8 cellular contexts compared by ENCODE assay signal in genomic region chr1:155128755-155129473, GRCh38. TPM values are rescaled to one million over a fixed set of nuclear protein-coding genes. Genes with fewer than 3 reads are reported as not detected.
A peak's percentile ranks its signal among the peaks of the same experiment; 100 is the strongest.
DNase-seq lines count a peak whose midpoint lies in the region; ATAC-seq lines count a peak whose summit lies in the region.

No MANE protein-coding gene starts in this region.

- DNase-seq in C1 segment of cervical spinal cord (lab: John Stamatoyannopoulos, UW) (peak in 11 of 14 donors; percentile 23 to 63 (median 35)), MG63 (no peak), foreskin melanocyte (no peak)

- H3K4me3 ChIP-seq in MG63 (peak overlapping the region; percentile 52; the same call in 1 of the 2 replicates), ectodermal cell (ENCODE audit: insufficient read depth, low read depth, low read length) (peak overlapping the region; percentile 0), mucosa of rectum (ENCODE audit: low read length in 2 of 2) (peak overlapping the region; percentile 84 to 99)

- H3K27me3 ChIP-seq in MG63 (peaks cover 7% of the 10 kb centered on the region; the same call in 1 of the 2 replicates), ectodermal cell (ENCODE audit: control insufficient read depth, insufficient read depth, low read length, poor library complexity, severe bottlenecking) (peaks cover 69% of the 10 kb centered on the region), mucosa of rectum (ENCODE audit: control insufficient read depth in 2 of 2, insufficient read depth in 2 of 2, low read length in 2 of 2) (peaks cover 3 to 6% of the 10 kb centered on the region in 2 donors)

- 28 to 42% methylated on average over 14 of the region's 14 CpGs for WGBS in ectodermal cell, 2 experiments

- peak overlapping the region; percentile 97 to 99 for H3K9ac ChIP-seq in mucosa of rectum (ENCODE audit: low read depth in 1 of 2, low read length in 2 of 2)

- H3K36me3 ChIP-seq in MG63: no peaks in the 10 kb centered on the region
- no peaks in the 10 kb centered on the region for H3K36me3 ChIP-seq in ectodermal cell (ENCODE audit: control insufficient read depth, insufficient read depth, low read length)
- peaks cover 18 to 21% of the 10 kb centered on the region in 2 donors for H3K36me3 ChIP-seq in mucosa of rectum (ENCODE audit: control insufficient read depth in 2 of 2, insufficient read depth in 2 of 2, low read length in 2 of 2)

- H3K4me1 ChIP-seq in ectodermal cell (ENCODE audit: control insufficient read depth, insufficient read depth, low read length) (peaks cover 57% of the 10 kb centered on the region), mucosa of rectum (ENCODE audit: control insufficient read depth in 2 of 2, insufficient read depth in 2 of 2, low read length in 2 of 2) (peaks cover 58 to 79% of the 10 kb centered on the region in 2 donors)

- H3K9me3 ChIP-seq in MG63: no peaks in the 10 kb centered on the region
- H3K9me3 ChIP-seq in ectodermal cell (ENCODE audit: control insufficient read depth, low read length): no peaks in the 10 kb centered on the region
- no peaks in the 10 kb centered on the region for H3K9me3 ChIP-seq in mucosa of rectum (ENCODE audit: control insufficient read depth in 2 of 2, low read length in 2 of 2)

- H3K27ac ChIP-seq in ectodermal cell (ENCODE audit: insufficient read depth, low read depth, low read length, poor library complexity, severe bottlenecking) (no peak overlapping the region), mucosa of rectum (ENCODE audit: low read depth in 2 of 2, low read length in 2 of 2) (peak overlapping the region; percentile 83 to 97)

- no peak for ATAC-seq in HG03460 (IDR thresholded peaks at IDR 0.05; ENCODE audit: unreplicated experiment)
- ATAC-seq in HG03139 (IDR thresholded peaks at IDR 0.05; ENCODE audit: unreplicated experiment): no peak
- ATAC-seq in GM21515 (IDR thresholded peaks at IDR 0.05; ENCODE audit: unreplicated experiment): no peak

RNA-seq across cellular contexts. Expression of gene EFNA1, which starts 1.2 kb away (rescaled TPM):
- total RNA-seq in MG63 (2014; rRNA removed; shearing (Covaris generic); ENCODE audit: low replicate concordance): 0.37 and 4.1 TPM in 2 replicates
- polyA plus RNA-seq in ectodermal cell (2013, experiment 1 of 4): 2.1 TPM
- polyA plus RNA-seq in ectodermal cell (2013, experiment 2 of 4): 2.9 TPM
- 2.2 TPM for polyA plus RNA-seq in ectodermal cell (2013, experiment 3 of 4)
- 2.9 TPM for polyA plus RNA-seq in ectodermal cell (2013, experiment 4 of 4)

RNA-seq across cellular contexts. Expression of gene SLC50A1, which starts 6.7 kb away (rescaled TPM):
- total RNA-seq in MG63 (2014; rRNA removed; shearing (Covaris generic); ENCODE audit: low replicate concordance): 25.9 and 56.9 TPM in 2 replicates
- polyA plus RNA-seq in ectodermal cell (2013, experiment 1 of 4): 43.3 TPM
- 37.1 TPM for polyA plus RNA-seq in ectodermal cell (2013, experiment 2 of 4)
- polyA plus RNA-seq in ectodermal cell (2013, experiment 3 of 4): 37.1 TPM
- 36.9 TPM for polyA plus RNA-seq in ectodermal cell (2013, experiment 4 of 4)

RNA-seq across cellular contexts. Expression of gene DPM3, which starts 11.4 kb away (rescaled TPM):
- 48.9 TPM in 1 of 2 replicates, not detected in the other for total RNA-seq in MG63 (2014; rRNA removed; shearing (Covaris generic); ENCODE audit: low replicate concordance)
- polyA plus RNA-seq in ectodermal cell (2013, experiment 1 of 4): 50.7 TPM
- polyA plus RNA-seq in ectodermal cell (2013, experiment 2 of 4): 43.9 TPM
- 77.0 TPM for polyA plus RNA-seq in ectodermal cell (2013, experiment 3 of 4)
- 83.1 TPM for polyA plus RNA-seq in ectodermal cell (2013, experiment 4 of 4)

RNA-seq across cellular contexts. Expression of gene KRTCAP2, which starts 44.2 kb away (rescaled TPM):
- 220 and 236 TPM in 2 replicates for total RNA-seq in MG63 (2014; rRNA removed; shearing (Covaris generic); ENCODE audit: low replicate concordance)
- polyA plus RNA-seq in ectodermal cell (2013, experiment 1 of 4): 127 TPM
- 122 TPM for polyA plus RNA-seq in ectodermal cell (2013, experiment 2 of 4)
- 136 TPM for polyA plus RNA-seq in ectodermal cell (2013, experiment 3 of 4)
- 141 TPM for polyA plus RNA-seq in ectodermal cell (2013, experiment 4 of 4)

RNA-seq across cellular contexts. Expression of gene TRIM46, which starts 44.7 kb away (rescaled TPM):
- not detected in 2 replicates for total RNA-seq in MG63 (2014; rRNA removed; shearing (Covaris generic); ENCODE audit: low replicate concordance)
- 13.7 TPM for polyA plus RNA-seq in ectodermal cell (2013, experiment 1 of 4)
- 15.0 TPM for polyA plus RNA-seq in ectodermal cell (2013, experiment 2 of 4)
- polyA plus RNA-seq in ectodermal cell (2013, experiment 3 of 4): 10.9 TPM
- 12.3 TPM for polyA plus RNA-seq in ectodermal cell (2013, experiment 4 of 4)

Comparison
In these comparisons a context has a peak if more than half of its experiments do, and no peak if none do; other contexts are left out.
1. DNase-seq: peak in C1 segment of cervical spinal cord (11 of 14); none in MG63 (single experiment) and foreskin melanocyte (single experiment).
2. H3K4me3 ChIP-seq: peak in every context shown above with its lines; median percentile 92 in mucosa of rectum; 52 in MG63; 0 in ectodermal cell.